In the genomic region with DNA sequence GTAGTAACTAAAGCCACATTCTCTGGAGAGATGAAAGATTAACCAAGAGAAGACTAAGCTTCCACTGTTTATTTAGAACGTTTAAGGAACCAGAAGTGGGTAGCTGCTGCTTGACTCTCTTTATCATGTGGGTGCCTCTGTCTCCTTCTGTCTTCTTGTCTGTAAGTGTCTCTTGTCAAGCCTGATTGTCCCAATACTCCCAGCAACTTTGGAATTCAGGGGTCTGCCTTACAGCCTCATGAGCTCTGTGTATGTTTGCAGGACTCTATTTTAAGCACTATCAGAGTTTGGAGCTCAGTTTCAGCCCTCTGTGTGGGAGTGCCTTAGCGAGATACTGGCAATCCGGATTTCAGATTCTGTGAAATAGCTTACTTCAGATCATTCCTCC, we compare ENCODE assay signal across 22 cellular contexts. TPM values are rescaled to one million over a fixed set of nuclear protein-coding genes. Genes with fewer than 3 reads are reported as not detected.
"Had no signal": no experiment of that assay in that cellular context is flagged by ENCODE, and none has a peak within 500 bp of the region (broad histone marks: within the 10 kb centered on the region; RNA-seq: fewer than 3 reads in every experiment).

No MANE protein-coding gene starts in this region.

- H3K4me3 Mint-ChIP-seq: activated CD8-positive, alpha-beta T cell treated with anti-CD3 and anti-CD28 coated beads for 36 hours; activated naive CD4-positive, alpha-beta T cell treated with anti-CD3 and anti-CD28 coated beads, Interleukin-2, amount 10 ng/mL, durations not matched to agents 7 days and 5 days; activated naive CD8-positive, alpha-beta T cell treated with anti-CD3 and anti-CD28 coated beads, Interleukin-2, amount 50 U/mL, for 24 hours; activated T-cell treated with anti-CD3 and anti-CD28 coated beads, Interleukin-2, amount 50 U/mL, for 24 hours; central memory CD8-positive, alpha-beta T cell; natural killer cell treated with Interleukin-12 subunit alpha and Interleukin-12 subunit beta and Interleukin-15 and Interleukin-18, amount 100 ng/mL, for 72 hours; T-helper 17 cell had no signal

- H3K36me3 ChIP-seq: brain microvascular endothelial cell, gastroesophageal sphincter, heart right ventricle, sigmoid colon had no signal

- H3K9me3 Mint-ChIP-seq: activated CD8-positive, alpha-beta T cell treated with anti-CD3 and anti-CD28 coated beads for 36 hours; activated naive CD4-positive, alpha-beta T cell treated with anti-CD3 and anti-CD28 coated beads, Interleukin-2, amount 10 ng/mL, durations not matched to agents 7 days and 5 days; activated naive CD8-positive, alpha-beta T cell treated with anti-CD3 and anti-CD28 coated beads, Interleukin-2, amount 50 U/mL, for 24 hours; activated T-cell treated with anti-CD3 and anti-CD28 coated beads, Interleukin-2, amount 50 U/mL, for 24 hours; central memory CD8-positive, alpha-beta T cell; natural killer cell treated with Interleukin-12 subunit alpha and Interleukin-12 subunit beta and Interleukin-15 and Interleukin-18, amount 100 ng/mL, for 72 hours had no signal

- H3K27ac ChIP-seq: brain microvascular endothelial cell, coronary artery, gastroesophageal sphincter, heart right ventricle, sigmoid colon had no signal

- H3K27ac Mint-ChIP-seq: activated CD8-positive, alpha-beta T cell treated with anti-CD3 and anti-CD28 coated beads for 36 hours; activated naive CD4-positive, alpha-beta T cell treated with anti-CD3 and anti-CD28 coated beads, Interleukin-2, amount 10 ng/mL, durations not matched to agents 7 days and 5 days; activated naive CD8-positive, alpha-beta T cell treated with anti-CD3 and anti-CD28 coated beads, Interleukin-2, amount 50 U/mL, for 24 hours; activated T-cell treated with anti-CD3 and anti-CD28 coated beads, Interleukin-2, amount 50 U/mL, for 24 hours; natural killer cell treated with Interleukin-12 subunit alpha and Interleukin-12 subunit beta and Interleukin-15 and Interleukin-18, amount 100 ng/mL, for 72 hours; T-helper 17 cell had no signal

- H3K9me3 ChIP-seq: gastroesophageal sphincter, heart right ventricle, sigmoid colon had no signal

- H3K4me1 Mint-ChIP-seq: activated naive CD4-positive, alpha-beta T cell treated with anti-CD3 and anti-CD28 coated beads, Interleukin-2, amount 10 ng/mL, durations not matched to agents 7 days and 5 days; activated naive CD8-positive, alpha-beta T cell treated with anti-CD3 and anti-CD28 coated beads, Interleukin-2, amount 50 U/mL, for 24 hours; central memory CD8-positive, alpha-beta T cell; T-helper 17 cell had no signal

- H3K36me3 Mint-ChIP-seq: activated naive CD4-positive, alpha-beta T cell treated with anti-CD3 and anti-CD28 coated beads, Interleukin-2, amount 10 ng/mL, durations not matched to agents 7 days and 5 days had no signal

- H3K27me3 ChIP-seq: brain microvascular endothelial cell, sigmoid colon had no signal

- H3K4me1 ChIP-seq: gastroesophageal sphincter, heart right ventricle, sigmoid colon had no signal

- DNase-seq: activated CD4-positive, alpha-beta T cell treated with anti-CD3 and anti-CD28 coated beads for 48 hours; activated CD4-positive, CD25-positive, alpha-beta regulatory T cell; activated CD8-positive, alpha-beta T cell treated with anti-CD3 and anti-CD28 coated beads for 36 hours; activated naive CD4-positive, alpha-beta T cell treated with anti-CD3 and anti-CD28 coated beads, Interleukin-2, amount 10 ng/mL, durations not matched to agents 7 days and 5 days; activated naive CD8-positive, alpha-beta T cell treated with anti-CD3 and anti-CD28 coated beads, Interleukin-2, amount 50 U/mL, for 24 hours; activated T-cell treated with anti-CD3 and anti-CD28 coated beads, Interleukin-2, amount 50 U/mL, for 24 hours; anterior cingulate cortex; brain microvascular endothelial cell; heart right ventricle; mesenchymal stem cell; sigmoid colon; stimulated activated CD4-positive, alpha-beta T cell treated with anti-CD3 and anti-CD28 coated beads, Interleukin-12 subunit alpha, Interleukin-12 subunit beta, amount 100 ng/mL, for 4 hours; stimulated activated CD4-positive, alpha-beta T cell treated with anti-CD3 and anti-CD28 coated beads, Interleukin-1b, Interleukin-23, amount 100 ng/mL, for 48 hours; stimulated activated naive CD8-positive, alpha-beta T cell treated with anti-CD3 and anti-CD28 coated beads, Interleukin-15, Interleukin-2, amounts not matched to agents 100 U/mL and 50 U/mL, for 24 hours; T-helper 17 cell had no signal

- ATAC-seq: activated CD8-positive, alpha-beta T cell treated with anti-CD3 and anti-CD28 coated beads for 36 hours; activated naive CD8-positive, alpha-beta T cell treated with anti-CD3 and anti-CD28 coated beads, Interleukin-2, amount 50 U/mL, for 24 hours; esophagus mucosa; gastroesophageal sphincter; heart right ventricle; natural killer cell treated with Interleukin-12 subunit alpha and Interleukin-12 subunit beta and Interleukin-15 and Interleukin-18, amount 100 ng/mL, for 72 hours; stimulated activated naive CD8-positive, alpha-beta T cell treated with anti-CD3 and anti-CD28 coated beads, Interleukin-15, Interleukin-2, amounts not matched to agents 100 U/mL and 50 U/mL, for 24 hours; T-helper 17 cell had no signal

- H3K4me3 ChIP-seq: coronary artery, gastroesophageal sphincter, heart right ventricle, sigmoid colon had no signal

RNA-seq across cellular contexts. Expression of gene SPACA3, which starts 29.3 kb away (rescaled TPM):
- total RNA-seq: activated CD8-positive, alpha-beta T cell treated with anti-CD3 and anti-CD28 coated beads for 36 hours; esophagus mucosa; gastroesophageal sphincter; heart right ventricle; lower leg skin; natural killer cell treated with Interleukin-12 subunit alpha and Interleukin-12 subunit beta and Interleukin-15 and Interleukin-18, amount 100 ng/mL, for 72 hours; renal cortical epithelial cell; sigmoid colon; T-helper 17 cell had no signal
- polyA plus RNA-seq: heart right ventricle, sigmoid colon had no signal

RNA-seq across cellular contexts. Expression of gene TMEM98, which starts 34.4 kb away (rescaled TPM):
- total RNA-seq: activated CD8-positive, alpha-beta T cell treated with anti-CD3 and anti-CD28 coated beads for 36 hours; T-helper 17 cell had no signal
